Comparison of ENCODE assay signal across 10 cellular contexts in genomic region chr19:29831041-29831548, GRCh38. TPM values are rescaled to one million over a fixed set of nuclear protein-coding genes. Genes with fewer than 3 reads are reported as not detected.
DNase-seq lines count a peak whose midpoint lies in the region; ATAC-seq and TF ChIP-seq lines count a peak whose summit lies in the region.
"Had no signal": no experiment of that assay in that cellular context is flagged by ENCODE, and none has a peak within 500 bp of the region (broad histone marks: within the 10 kb centered on the region; RNA-seq: fewer than 3 reads in every experiment).

No MANE protein-coding gene starts in this region.

- no peak overlapping the region for H3K27ac ChIP-seq in H9 (ENCODE audit: insufficient read length, low read depth, low read length)
- no peak overlapping the region for H3K27ac ChIP-seq in ovary
- H3K27ac ChIP-seq: upper lobe of left lung had no signal

- H3K9me3 ChIP-seq in H9 (ENCODE audit: control insufficient read depth, low read depth, low read length) (no peaks in the 10 kb centered on the region), ovary (no peaks in the 10 kb centered on the region)
- H3K9me3 ChIP-seq: upper lobe of left lung had no signal

- no peak for DNase-seq in H9
- DNase-seq in activated CD4-positive, alpha-beta T cell treated with anti-CD3 and anti-CD28 coated beads for 48 hours = peak; percentile 70
- DNase-seq in central memory CD4-positive, alpha-beta T cell = peak; percentile 81
- DNase-seq in stimulated activated CD4-positive, alpha-beta T cell treated with anti-CD3 and anti-CD28 coated beads, Interleukin-2, amount 100 ng/mL, for 4 hours (ENCODE audit: low read depth) = peak; percentile 47
- DNase-seq in AG20443 (ENCODE audit: low spot score) = no peak
- DNase-seq in ovary = no peak
- DNase-seq: upper lobe of left lung had no signal

- H3K23me2 ChIP-seq in H9 (ENCODE audit: insufficient read length, low read depth, low read length, poor library complexity, severe bottlenecking) = no peaks in the 10 kb centered on the region

- peaks cover 5% of the 10 kb centered on the region for H3K27me3 Mint-ChIP-seq in H9 (ENCODE audit: low read depth)

- H3K4me3 ChIP-seq in ovary = no peak overlapping the region
- H3K4me3 ChIP-seq: upper lobe of left lung had no signal

- no peak overlapping the region for H2BK120ac ChIP-seq in H9 (ENCODE audit: low read depth, low read length, poor library complexity, severe bottlenecking)

- no peak for TF ChIP-seq POLR2A in ovary (IDR thresholded peaks at IDR 0.05)

- no peak overlapping the region for H4K91ac ChIP-seq in H9 (ENCODE audit: insufficient read length, low read depth, low read length)

- H3K27me3 ChIP-seq in H9 (ENCODE audit: insufficient read depth, low read length) = no peaks in the 10 kb centered on the region
- H3K27me3 ChIP-seq in ovary = no peaks in the 10 kb centered on the region
- H3K27me3 ChIP-seq: upper lobe of left lung had no signal

- H2BK12ac ChIP-seq in H9 (ENCODE audit: insufficient read length, low read depth, low read length) = no peak overlapping the region

- no peak overlapping the region for H3K23ac ChIP-seq in H9 (ENCODE audit: insufficient read length, low read depth, low read length)

- H3K14ac ChIP-seq in H9 (ENCODE audit: insufficient read depth, low read length) = peak overlapping the region; percentile 39; the same call in 1 of the 2 replicates

- no peak overlapping the region for H2AK5ac ChIP-seq in H9 (ENCODE audit: insufficient read length, low read length)

- no peak overlapping the region for H3K18ac ChIP-seq in H9 (ENCODE audit: insufficient read length, low read depth, low read length)

- no peak overlapping the region for H2AFZ ChIP-seq in H9 (ENCODE audit: low read length)

- intact Hi-C loops in ovary (cut with DNase I) = no loop called here

- no peak for TF ChIP-seq CTCF in H9 (conservative IDR thresholded peaks at IDR 0.05)
- TF ChIP-seq CTCF in ovary (IDR thresholded peaks at IDR 0.05) = no peak

- H3K4me1 Mint-ChIP-seq in H9 = peaks cover 7 to 8% of the 10 kb centered on the region in 2 experiments
- H3K4me1 Mint-ChIP-seq: neural crest cell had no signal

- TF ChIP-seq EP300 in ovary (IDR thresholded peaks at IDR 0.05) = no peak

- no peak overlapping the region for H3T11ph ChIP-seq in H9 (ENCODE audit: low read length)

- H3K36me3 Mint-ChIP-seq in H9 (ENCODE audit: insufficient read depth in 1 of 3, low read depth in 3 of 3) = no peaks in the 10 kb centered on the region

- H3K4me2 ChIP-seq in H9 (ENCODE audit: insufficient read depth, insufficient read length, low read length) = no peak overlapping the region

- H3K79me1 ChIP-seq in H9 (ENCODE audit: insufficient read depth, low read depth, low read length, poor library complexity, severe bottlenecking) = no peaks in the 10 kb centered on the region

- H2BK15ac ChIP-seq in H9 (ENCODE audit: low read depth, low read length) = no peak overlapping the region

- H3K4ac ChIP-seq in H9 (ENCODE audit: low read depth, low read length) = no peak overlapping the region

- ATAC-seq in GM21526 (IDR thresholded peaks at IDR 0.05; ENCODE audit: low FRiP score, unreplicated experiment) (no peak), HG02970 (IDR thresholded peaks at IDR 0.05; ENCODE audit: low FRiP score, unreplicated experiment) (no peak)

- H3K27ac Mint-ChIP-seq in H9 = no peak overlapping the region

- no peak overlapping the region for H4K8ac ChIP-seq in H9 (replicated peaks; ENCODE audit: insufficient read length, low read depth, low read length)

- H3K9ac ChIP-seq in H9 (ENCODE audit: extremely low read depth, insufficient read length, low read length) = no peak overlapping the region

- no peaks in the 10 kb centered on the region for H3K36me3 ChIP-seq in ovary
- H3K36me3 ChIP-seq: upper lobe of left lung had no signal

- no peak overlapping the region for H2BK20ac ChIP-seq in H9 (ENCODE audit: low read depth, low read length, poor library complexity, severe bottlenecking)

- H3K9me3 Mint-ChIP-seq in H9 = no peaks in the 10 kb centered on the region
- H3K9me3 Mint-ChIP-seq: neural crest cell had no signal

- H3K4me3 Mint-ChIP-seq in H9 = no peak overlapping the region
- H3K4me3 Mint-ChIP-seq: neural crest cell had no signal

- no peaks in the 10 kb centered on the region for H4K20me1 ChIP-seq in H9 (ENCODE audit: control insufficient read depth, insufficient read depth, insufficient read length)

- H3K56ac ChIP-seq in H9 (ENCODE audit: insufficient read length, low read depth, low read length) = no peak overlapping the region

- H3K79me2 ChIP-seq in H9 (ENCODE audit: insufficient read depth, low read length) = no peaks in the 10 kb centered on the region

- H4K5ac ChIP-seq in H9 (ENCODE audit: insufficient read length, low read depth, low read length) = no peak overlapping the region

- WGBS in H9 (ENCODE audit: extremely low coverage, insufficient read length, low lambda C conversion rate) = no CpG with 5 or more reads among the region's 12 CpGs
- WGBS in ovary, 3 donors = 60 to 62% (median 61%) methylated on average over 12 of the region's 12 CpGs

- no peaks in the 10 kb centered on the region for H3K4me1 ChIP-seq in H9 (ENCODE audit: insufficient read depth, low read length)
- no peaks in the 10 kb centered on the region for H3K4me1 ChIP-seq in ovary (ENCODE audit: insufficient read depth)
- H3K4me1 ChIP-seq: upper lobe of left lung had no signal

- H2BK5ac ChIP-seq in H9 (ENCODE audit: insufficient read length, low read length) = no peak overlapping the region

RNA-seq across cellular contexts. Expression of gene CCNE1, which starts 19.3 kb away (rescaled TPM):
- total RNA-seq in H9 (2021) = 40.2 and 42.1 TPM in 2 replicates
- total RNA-seq in ovary = 1 to 10 TPM in 3 of 7 donors, under 1 TPM in 4; 0.36 to 1.8 (median 0.98) TPM
- polyA plus RNA-seq in ovary = 1 to 10 TPM in 1 of 2 donors, under 1 TPM in 1; 0.94 to 2.7 TPM

Comparison
In these comparisons a context has a peak if more than half of its experiments do, and no peak if none do; other contexts are left out.
1. DNase-seq: peak in activated CD4-positive, alpha-beta T cell treated with anti-CD3 and anti-CD28 coated beads for 48 hours (single experiment), central memory CD4-positive, alpha-beta T cell (single experiment) and stimulated activated CD4-positive, alpha-beta T cell treated with anti-CD3 and anti-CD28 coated beads, Interleukin-2, amount 100 ng/mL, for 4 hours (single experiment); none in H9 (single experiment), AG20443 (single experiment) and ovary (0 of 5).
2. RNA of gene CCNE1, which starts 19.3 kb away (total RNA-seq): 40.2 to 42.1 TPM in H9; 0.36 to 1.8 TPM in ovary; every median in the first group is over 10 times any median in the second.